ENCODE assay signal across 11 cellular contexts in the genomic region with DNA sequence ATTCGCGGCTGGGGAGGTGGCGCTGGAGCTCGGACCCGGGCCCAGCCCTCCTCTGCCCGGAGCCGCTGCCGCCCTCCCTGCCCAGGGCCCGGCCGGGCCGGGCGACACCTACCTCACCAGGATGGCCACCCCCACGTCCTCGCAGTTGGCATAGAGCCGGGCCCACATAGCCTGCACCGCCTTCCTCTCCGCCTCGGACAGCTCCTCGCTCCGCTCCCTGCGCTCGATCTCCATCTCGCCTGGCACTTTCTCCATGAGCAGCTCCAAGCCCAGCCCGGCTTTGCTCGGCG. TPM values are rescaled to one million over a fixed set of nuclear protein-coding genes. Genes with fewer than 3 reads are reported as not detected.
DNase-seq lines count a peak whose midpoint lies in the region; ATAC-seq and TF ChIP-seq lines count a peak whose summit lies in the region.
"Had no signal": no experiment of that assay in that cellular context is flagged by ENCODE, and none has a peak within 500 bp of the region (broad histone marks: within the 10 kb centered on the region; RNA-seq: fewer than 3 reads in every experiment).

No MANE protein-coding gene starts in this region.

- peak; percentile 11 for ATAC-seq in T-helper 17 cell

- no peaks in the 10 kb centered on the region for H4K20me1 ChIP-seq in osteoblast (ENCODE audit: insufficient read depth, low read length)

- peak overlapping the region; percentile 35 for H2AFZ ChIP-seq in osteoblast (ENCODE audit: low read length)

- H3K4me2 ChIP-seq in osteoblast (ENCODE audit: insufficient read depth, low read length), result peak overlapping the region; percentile 78

- peaks cover 3% of the 10 kb centered on the region for H3K79me2 ChIP-seq in osteoblast (ENCODE audit: insufficient read depth, low read length)

- H3K27ac ChIP-seq in osteoblast (ENCODE audit: low read depth, low read length), result peak overlapping the region; percentile 37

- H3K4me1 ChIP-seq in osteoblast (ENCODE audit: insufficient read depth, low read length), result peaks cover 19% of the 10 kb centered on the region

- intact Hi-C loops in cardiac septum (cut with DNase I), result no loop called here

- H3K4me3 Mint-ChIP-seq in T-helper 17 cell, result no peak overlapping the region

- no peaks in the 10 kb centered on the region for H3K36me3 ChIP-seq in osteoblast (ENCODE audit: insufficient read depth, low read length)

- peaks cover 3% of the 10 kb centered on the region for H3K36me3 Mint-ChIP-seq in T-helper 17 cell (ENCODE audit: low read depth)

- no peak overlapping the region for H3K27ac Mint-ChIP-seq in T-helper 17 cell

- DNase-seq in AG08395 (ENCODE audit: low spot score) (peak; percentile 61), T-helper 17 cell (no peak), cardiac septum (ENCODE audit: low spot score) (peak; percentile 74), osteoblast (ENCODE audit: insufficient read length, low spot score, missing footprints) (peak; percentile 99), DMS79 treated with DMSO at 0.1 percent for 48 hours (lab: John Stamatoyannopoulos, UW) (no peak), NCI-H82 treated with DMSO at 0.1 percent for 48 hours (lab: John Stamatoyannopoulos, UW; ENCODE audit: unreplicated experiment) (no peak), NCI-H2196 treated with DMSO at 0.1 percent for 48 hours (lab: John Stamatoyannopoulos, UW; ENCODE audit: unreplicated experiment) (no peak)
- DNase-seq in activated CD4-positive, alpha-beta T cell treated with anti-CD3 and anti-CD28 coated beads, Interleukin-2, amount 50 U/mL, for 48 hours, result no peak
- DNase-seq: DMS153; foreskin melanocyte; stimulated activated CD4-positive, alpha-beta T cell treated with anti-CD3 and anti-CD28 coated beads, Interleukin-2, amount 100 ng/mL, for 24 hours had no signal

- peaks cover 2% of the 10 kb centered on the region for H3K4me1 Mint-ChIP-seq in T-helper 17 cell

- H3K4me3 ChIP-seq in osteoblast (ENCODE audit: insufficient read depth, low read length), result peak overlapping the region; percentile 71

- H3K27me3 Mint-ChIP-seq in T-helper 17 cell, result peaks cover 37% of the 10 kb centered on the region

- H3K27me3 ChIP-seq in osteoblast (ENCODE audit: insufficient read depth, low read length), result peaks cover 18% of the 10 kb centered on the region

- H3K9me3 ChIP-seq in T-helper 17 cell (ENCODE audit: control insufficient read depth, low read length, poor library complexity, severe bottlenecking) (no peaks in the 10 kb centered on the region), osteoblast (ENCODE audit: low read depth, low read length) (no peaks in the 10 kb centered on the region)

- TF ChIP-seq CTCF in osteoblast (IDR thresholded peaks at IDR 0.05; ENCODE audit: extremely low read depth, low read depth, low read length), result no peak

RNA-seq across cellular contexts. Expression of a gene that starts 0.3 kb away (rescaled TPM):
- total RNA-seq in T-helper 17 cell, result not detected
- 17.6 TPM for total RNA-seq in cardiac septum
- total RNA-seq in osteoblast, result 39.1 and 74.0 TPM in 2 replicates

RNA-seq across cellular contexts. Expression of a gene that starts 2.6 kb away (rescaled TPM):
- total RNA-seq in T-helper 17 cell, result 1 to 10 TPM in 1 of 2 donors, not detected in 1; 1.1 TPM
- 2.7 TPM for total RNA-seq in cardiac septum
- 4.0 and 5.3 TPM in 2 replicates for total RNA-seq in osteoblast

RNA-seq across cellular contexts. Expression of a gene that starts 36.0 kb away (rescaled TPM):
- 10 to 100 TPM; 38.3 to 48.7 TPM for total RNA-seq in T-helper 17 cell
- total RNA-seq in cardiac septum, result 11.5 TPM
- 7.1 and 8.3 TPM in 2 replicates for total RNA-seq in osteoblast

RNA-seq across cellular contexts. Expression of a gene that starts 48.4 kb away (rescaled TPM):
- total RNA-seq in T-helper 17 cell (1 to 10 TPM in 1 of 2 donors, under 1 TPM in 1; 0.68 to 2.2 TPM), cardiac septum (6.2 TPM), osteoblast (0.36 and 0.59 TPM in 2 replicates)

Comparison
In these comparisons a context has a peak if more than half of its experiments do, and no peak if none do; other contexts are left out.
1. DNase-seq: peak in AG08395 (single experiment), cardiac septum (single experiment) and osteoblast (single experiment); none in T-helper 17 cell (0 of 3), DMS79 treated with DMSO at 0.1 percent for 48 hours (single experiment), NCI-H82 treated with DMSO at 0.1 percent for 48 hours (single experiment), activated CD4-positive, alpha-beta T cell treated with anti-CD3 and anti-CD28 coated beads, Interleukin-2, amount 50 U/mL, for 48 hours (0 of 2) and NCI-H2196 treated with DMSO at 0.1 percent for 48 hours (single experiment).
2. RNA of a gene that starts 0.3 kb away (total RNA-seq): 39.1 to 74.0 TPM in osteoblast and 17.6 TPM in cardiac septum (single experiment); not detected in T-helper 17 cell; every median in the first group is over 10 times any median in the second.